8 cellular contexts compared by ENCODE assay signal in the genomic region with DNA sequence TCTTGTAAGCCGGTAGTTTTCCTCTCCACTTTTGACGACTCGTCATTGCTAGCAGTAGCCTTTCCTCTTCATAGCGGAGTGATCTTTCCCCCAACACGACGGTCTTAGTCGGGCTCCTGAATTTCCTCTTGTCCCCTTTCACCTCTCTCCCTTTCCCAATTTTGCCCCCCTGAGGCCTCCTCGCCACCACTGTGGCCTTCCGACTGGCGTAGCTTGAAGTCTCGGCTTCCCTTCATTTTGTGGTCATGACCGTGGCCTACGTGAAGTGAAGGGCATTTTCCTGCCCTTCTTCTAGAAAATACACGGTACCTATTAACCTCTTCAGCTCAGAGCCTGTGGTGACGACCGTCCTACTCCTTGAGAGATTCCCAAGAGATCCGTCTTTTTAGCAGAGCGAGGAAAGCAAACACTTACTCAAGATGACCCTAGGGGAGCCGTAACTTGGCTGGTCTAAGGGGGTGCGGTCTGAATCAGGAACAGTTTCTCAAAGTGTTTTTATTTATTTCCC. TPM values are rescaled to one million over a fixed set of nuclear protein-coding genes. Genes with fewer than 3 reads are reported as not detected.
DNase-seq lines count a peak whose midpoint lies in the region; ATAC-seq and TF ChIP-seq lines count a peak whose summit lies in the region.

No MANE protein-coding gene starts in this region.

- ATAC-seq in Right ventricle myocardium inferior = peak; percentile 20
- no peak for ATAC-seq in HG03342 (IDR thresholded peaks at IDR 0.05; ENCODE audit: unreplicated experiment)

- peaks cover 26% of the 10 kb centered on the region for H4K20me1 ChIP-seq in OCI-LY7 (ENCODE audit: insufficient read depth, low read length)

- no peak for DNase-seq in Right ventricle myocardium inferior (ENCODE audit: missing footprints)
- no peak for DNase-seq in cardiac septum (ENCODE audit: low spot score)
- DNase-seq in OCI-LY7 (ENCODE audit: low spot score) = peak; percentile 33
- DNase-seq in lower leg skin (ENCODE audit: low spot score in 2 of 2) = peak; percentile 67 to 86
- no peak for DNase-seq in GOT3 (lab: John Stamatoyannopoulos, UW)

- H3K79me2 ChIP-seq in OCI-LY7 (ENCODE audit: insufficient read depth, low read depth, low read length) = peaks cover 52% of the 10 kb centered on the region

- H3K4me1 ChIP-seq in OCI-LY7 (ENCODE audit: insufficient read depth, low read length, poor library complexity, severe bottlenecking) (peaks cover 48% of the 10 kb centered on the region), thymus (ENCODE audit: control insufficient read depth, insufficient read depth, low read length) (peaks cover 4% of the 10 kb centered on the region)

- H3K4me3 ChIP-seq in OCI-LY7 (ENCODE audit: low read depth, low read length, poor library complexity, severe bottlenecking) (peak overlapping the region; percentile 90), lower leg skin (ENCODE audit: low read depth, poor library complexity, severe bottlenecking) (peak overlapping the region; percentile 92), thymus (ENCODE audit: low read length) (peak overlapping the region; percentile 95)

- CTCF ChIA-PET in OCI-LY7 (lab: Charles Lee; ENCODE audit: unreplicated experiment) = interaction anchor here (2.8 kb wide), 1 partner anchor 15 kb away, joined by 19 read pairs; no protein-coding TSS in a partner anchor

- no peak for TF ChIP-seq POLR2A in lower leg skin (IDR thresholded peaks at IDR 0.05)

- WGBS in lower leg skin, 2 donors = 0 to 1% methylated on average over 20 of the region's 20 CpGs
- 1% methylated on average over 20 of the region's 20 CpGs for WGBS in thymus

- H3K4me2 ChIP-seq in OCI-LY7 (ENCODE audit: low read length) = peak overlapping the region; percentile 86

- no peaks in the 10 kb centered on the region for H3K9me2 ChIP-seq in OCI-LY7 (ENCODE audit: insufficient read depth, low read length)

- no peak for TF ChIP-seq CTCF in OCI-LY7 (conservative IDR thresholded peaks at IDR 0.05; ENCODE audit: low read length)
- no peak for TF ChIP-seq CTCF in lower leg skin (IDR thresholded peaks at IDR 0.05)

- H3K27ac ChIP-seq in OCI-LY7 (ENCODE audit: low read depth, low read length, poor library complexity, severe bottlenecking) (peak overlapping the region; percentile 65), cingulate gyrus (ENCODE audit: low read depth, low read length) (peak overlapping the region; percentile 98), thymus (ENCODE audit: low read depth) (peak overlapping the region; percentile 96)

- POLR2A ChIA-PET in OCI-LY7 (lab: Charles Lee) = interaction anchor here (0.5 to 4.8 kb wide), 8 partner anchors 11 to 260 kb away, joined by 3 to 81 read pairs (median 6); no protein-coding TSS in a partner anchor

- H2AFZ ChIP-seq in OCI-LY7 (ENCODE audit: low read length) = peak overlapping the region; percentile 60; the same call in 1 of the 2 replicates

- peaks cover 15% of the 10 kb centered on the region; the same call in 1 of the 2 replicates for H3K9me3 ChIP-seq in OCI-LY7 (ENCODE audit: low read length)
- H3K9me3 ChIP-seq in thymus (ENCODE audit: control insufficient read depth) = no peaks in the 10 kb centered on the region

- intact Hi-C loops in Right ventricle myocardium inferior (cut with DNase I) (loop anchor here (2.0 kb wide), 2 partner anchors 38 to 46 kb away; no protein-coding TSS in a partner anchor), cardiac septum (cut with DNase I) (loop anchor here (1.0 to 5.0 kb wide), 2 partner anchors 45 to 89 kb away; a partner anchor contains a TSS), OCI-LY7 (cut with micrococcal nuclease; ENCODE audit: unreplicated experiment) (loop anchor here (2.0 to 5.0 kb wide), 5 partner anchors 22 to 1069 kb away; a partner anchor contains a TSS), lower leg skin (cut with DNase I; ENCODE audit: low total_unique reads) (no loop called here)

- H3K27me3 ChIP-seq in thymus (ENCODE audit: control insufficient read depth, insufficient read depth) = no peaks in the 10 kb centered on the region

- H3K36me3 ChIP-seq in OCI-LY7 (ENCODE audit: insufficient read depth, low read length) (peaks cover 43% of the 10 kb centered on the region), thymus (ENCODE audit: control insufficient read depth, insufficient read depth) (peaks cover 16% of the 10 kb centered on the region)

- BruUV-seq in OCI-LY7 (replicated peaks; lab: Mats Ljungman, UMichigan) = no TSS peak

RNA-seq across cellular contexts. Expression of a gene that starts 0.8 kb away (rescaled TPM):
- total RNA-seq in Right ventricle myocardium inferior = 584 TPM
- total RNA-seq in cardiac septum = 967 TPM
- total RNA-seq in OCI-LY7 (2014; rRNA removed; shearing (Covaris generic)) = 158 and 228 TPM in 2 replicates
- total RNA-seq in OCI-LY7 (2022) = 332 and 359 TPM in 2 replicates
- total RNA-seq in lower leg skin = 100 to 1,000 TPM; 198 to 214 (median 207) TPM
- polyA plus RNA-seq in thymus = 144 TPM

RNA-seq across cellular contexts. Expression of a gene that starts 55.7 kb away (rescaled TPM):
- total RNA-seq in Right ventricle myocardium inferior (62.8 TPM), cardiac septum (148 TPM), OCI-LY7 (2022) (43.5 and 59.2 TPM in 2 replicates), lower leg skin (10 to 100 TPM; 21.7 to 64.3 (median 38.2) TPM)
- 31.7 and 34.4 TPM in 2 replicates for total RNA-seq in OCI-LY7 (2014; rRNA removed; shearing (Covaris generic))
- 17.8 TPM for polyA plus RNA-seq in thymus

Comparison
In these comparisons a context has a peak if more than half of its experiments do, and no peak if none do; other contexts are left out.
1. DNase-seq: peak in OCI-LY7 (single experiment) and lower leg skin (2 of 2); none in Right ventricle myocardium inferior (single experiment), cardiac septum (single experiment) and GOT3 (single experiment).
2. Peak in every context shown above with its lines, with median percentiles within 50 percentile points of each other: H3K27ac ChIP-seq and H3K4me3 ChIP-seq.